ENCODE assay signal across 22 cellular contexts in the genomic region with DNA sequence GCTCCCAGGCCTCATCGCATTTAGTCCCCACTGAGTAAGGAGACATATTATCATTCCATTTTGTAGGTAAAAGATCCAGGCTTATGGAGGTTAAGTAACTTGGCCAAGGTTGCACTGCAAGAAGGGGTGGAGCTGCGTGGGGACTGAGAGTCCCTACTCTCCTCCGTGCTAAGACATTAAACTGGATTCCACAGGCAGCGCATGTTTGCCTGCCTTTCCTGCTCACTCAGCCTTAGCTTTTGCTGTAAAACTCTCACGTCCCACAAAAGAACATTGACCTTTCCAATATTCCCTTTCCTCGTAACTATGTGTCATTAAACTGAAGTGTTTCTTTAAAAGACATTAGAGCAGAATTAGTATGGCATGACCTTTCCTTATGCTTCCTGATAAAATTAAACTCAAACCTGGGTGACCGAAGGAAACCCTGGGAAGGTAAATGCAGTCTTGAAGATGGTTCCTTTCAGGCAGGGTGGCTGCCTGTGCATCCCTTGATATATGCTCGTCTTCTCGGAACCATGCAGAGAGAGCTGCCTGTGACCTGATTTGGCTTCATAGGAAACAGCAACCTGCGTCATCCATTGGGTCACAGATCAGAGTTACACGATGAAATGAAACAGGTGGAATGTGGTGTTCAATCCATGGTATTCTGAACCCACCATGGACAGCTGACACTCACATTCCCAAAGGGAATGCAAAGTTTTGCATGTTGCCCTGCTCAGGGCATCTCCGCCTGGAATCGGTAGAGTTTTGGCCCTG.
"Had no signal": no experiment of that assay in that cellular context is flagged by ENCODE, and none has a peak within 500 bp of the region (broad histone marks: within the 10 kb centered on the region; RNA-seq: fewer than 3 reads in every experiment).

No MANE protein-coding gene starts in this region.

- H3K79me2 ChIP-seq: parathyroid adenoma had no signal

- H3K36me3 ChIP-seq: neutrophil, suprapubic skin, upper lobe of left lung had no signal

- H3K4me2 ChIP-seq: smooth muscle cell had no signal

- H3K4me3 ChIP-seq: lung, smooth muscle cell, suprapubic skin, upper lobe of left lung had no signal

- FAIRE-seq: colon, endometrium had no signal

- H3K27me3 ChIP-seq: neutrophil, suprapubic skin, upper lobe of left lung had no signal

- H3K4me1 ChIP-seq: parathyroid adenoma, suprapubic skin, upper lobe of left lung had no signal

- H3K9me3 ChIP-seq: neutrophil, suprapubic skin, upper lobe of left lung had no signal

- H3K27ac ChIP-seq: neutrophil, parathyroid adenoma, suprapubic skin, upper lobe of left lung had no signal

- DNase-seq: activated CD4-positive, alpha-beta T cell treated with anti-CD3 and anti-CD28 coated beads for 48 hours; activated CD8-positive, alpha-beta memory T cell treated with anti-CD3 and anti-CD28 coated beads, Interleukin-2, amount 50 U/mL, for 4 hours; activated CD8-positive, alpha-beta T cell treated with anti-CD3 and anti-CD28 coated beads, Interleukin-2, amount 10 ng/mL, durations not matched to agents 7 days and 5 days; activated naive CD8-positive, alpha-beta T cell treated with anti-CD3 and anti-CD28 coated beads, Interleukin-2, amount 10 ng/mL, durations not matched to agents 7 days and 5 days; activated T-cell treated with anti-CD3 and anti-CD28 coated beads, Interleukin-2, amount 50 U/mL, for 72 hours; aorta; glutamatergic neuron; immature natural killer cell; naive thymus-derived CD8-positive, alpha-beta T cell; stimulated activated CD4-positive, alpha-beta T cell treated with anti-CD3 and anti-CD28 coated beads, Interleukin-4, amount 100 ng/mL, for 4 hours; stimulated activated CD8-positive, alpha-beta memory T cell treated with anti-CD3 and anti-CD28 coated beads, Interleukin-4, amount 100 ng/mL, for 48 hours; stimulated activated naive CD4-positive, alpha-beta T cell treated with Interleukin-2 at 50 U/mL for 16 hours; T-helper 17 cell; upper lobe of left lung had no signal

- H3K9ac ChIP-seq: parathyroid adenoma had no signal

- ATAC-seq: activated CD8-positive, alpha-beta T cell treated with anti-CD3 and anti-CD28 coated beads, Interleukin-2, amount 10 ng/mL, durations not matched to agents 7 days and 5 days; activated T-cell treated with anti-CD3 and anti-CD28 coated beads, Interleukin-2, amount 50 U/mL, for 72 hours; naive thymus-derived CD8-positive, alpha-beta T cell; T-helper 17 cell; WTC11 had no signal

- H2AFZ ChIP-seq: parathyroid adenoma had no signal
